ENCODE assay signal across 1 cellular context in the genomic region with DNA sequence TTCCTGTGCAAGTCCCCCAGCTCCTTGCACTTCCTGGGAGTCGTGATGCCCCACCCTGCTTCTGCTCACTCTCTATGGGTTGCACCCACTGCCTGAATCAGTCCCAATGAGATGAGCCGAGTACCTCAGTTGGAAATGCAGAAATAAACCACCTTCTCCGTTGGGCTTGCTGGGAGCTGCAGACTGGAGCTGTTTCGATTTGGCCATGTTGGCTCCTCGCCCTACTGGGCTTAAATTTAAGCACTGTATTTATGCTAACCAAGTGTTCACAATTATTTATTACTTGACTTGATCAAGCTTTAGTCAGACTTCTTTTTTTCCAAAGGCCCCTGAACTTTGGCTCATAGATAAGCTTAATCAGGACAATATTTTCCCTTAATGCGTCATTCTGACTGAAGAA.
TF ChIP-seq lines count a peak whose summit lies in the region.

No MANE protein-coding gene starts in this region.

TF ChIP-seq in GM23338, 12 proteins besides CTCF, POLR2A, EP300 and RAD21 (continued from another document):
- no peak for TF ChIP-seq REST (IDR thresholded peaks at IDR 0.05; ENCODE audit: unreplicated experiment)
- no peak for TF ChIP-seq EZH2 (IDR thresholded peaks at IDR 0.05; ENCODE audit: low read depth, unreplicated experiment)
- TF ChIP-seq JUNB (IDR thresholded peaks at IDR 0.05; ENCODE audit: unreplicated experiment) = no peak
- no peak for TF ChIP-seq EZH2phosphoT487 (IDR thresholded peaks at IDR 0.05; ENCODE audit: unreplicated experiment)
- TF ChIP-seq POLR2AphosphoS5 (IDR thresholded peaks at IDR 0.05; ENCODE audit: low read depth) = no peak
